24 cellular contexts compared by ENCODE assay signal in genomic region chr5:82669720-82670119, GRCh38.
"Had no signal": no experiment of that assay in that cellular context is flagged by ENCODE, and none has a peak within 500 bp of the region (broad histone marks: within the 10 kb centered on the region; RNA-seq: fewer than 3 reads in every experiment).

No MANE protein-coding gene starts in this region.

- H3K4me3 ChIP-seq: colonic mucosa, esophagus squamous epithelium, heart right ventricle, left lung, mucosa of descending colon, prostate gland, sigmoid colon, stomach, thyroid gland, vagina had no signal

- DNase-seq: colonic mucosa; effector memory CD4-positive, alpha-beta T cell; erythroblast; esophagus squamous epithelium; glutamatergic neuron; heart right ventricle; hippocampal formation; left cardiac atrium; left lung; mesenchymal stem cell; mucosa of descending colon; naive B cell; right cardiac atrium; sigmoid colon; stimulated activated CD4-positive, alpha-beta T cell treated with anti-CD3 and anti-CD28 coated beads, Interleukin-2, amount 100 ng/mL, for 24 hours; stimulated activated CD4-positive, alpha-beta T cell treated with anti-CD3 and anti-CD28 coated beads, Interleukin-4, amount 100 ng/mL, for 24 hours; stimulated activated naive CD4-positive, alpha-beta T cell treated with Interleukin-2 at 50 U/mL for 16 hours; stomach; thyroid gland; trophoblast cell had no signal

- H3K27me3 ChIP-seq: colonic mucosa, esophagus squamous epithelium, heart right ventricle, left lung, sigmoid colon, stomach, thyroid gland, vagina had no signal

- H3K27ac ChIP-seq: colonic mucosa, esophagus squamous epithelium, heart right ventricle, left lung, parathyroid adenoma, prostate gland, sigmoid colon, stomach, thyroid gland, vagina had no signal

- FAIRE-seq: islet of Langerhans had no signal
